10 cellular contexts compared by ENCODE assay signal in the genomic region with DNA sequence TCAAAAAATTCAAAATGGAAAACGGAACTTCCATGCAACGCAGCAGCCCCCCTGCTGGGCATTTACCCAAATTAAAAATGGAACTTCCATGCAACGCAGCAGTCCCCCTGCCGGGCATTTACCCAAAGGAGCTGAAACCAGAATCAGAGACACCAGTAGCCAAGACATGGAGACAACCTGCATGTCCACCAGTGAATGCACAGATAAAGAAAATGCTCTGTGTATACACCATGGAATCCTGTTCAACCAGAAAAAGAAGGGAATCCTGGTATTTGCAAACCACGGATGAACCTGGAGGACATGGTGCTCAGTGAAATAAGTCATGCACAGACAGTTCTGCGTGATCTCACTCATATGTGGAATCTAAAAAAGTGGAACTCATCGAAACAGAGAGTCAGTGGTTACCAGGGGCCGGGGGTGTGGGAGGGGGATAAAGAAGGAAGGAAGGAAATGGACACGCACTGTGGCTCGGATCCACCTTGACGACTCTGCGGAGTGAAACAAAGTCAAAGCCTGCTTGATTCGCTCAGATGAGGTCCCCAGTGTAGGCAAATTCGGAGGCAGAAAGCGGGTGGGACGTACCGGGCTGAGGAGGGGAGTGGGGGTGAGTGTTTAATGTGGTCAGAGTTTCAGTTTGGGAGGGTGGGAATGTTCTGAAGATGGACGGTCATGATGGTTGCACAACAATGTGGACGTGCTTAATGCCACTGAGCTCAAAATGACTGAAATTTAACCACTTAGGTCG. TPM values are rescaled to one million over a fixed set of nuclear protein-coding genes. Genes with fewer than 3 reads are reported as not detected.
DNase-seq lines count a peak whose midpoint lies in the region; ATAC-seq and TF ChIP-seq lines count a peak whose summit lies in the region.
"Had no signal": no experiment of that assay in that cellular context is flagged by ENCODE, and none has a peak within 500 bp of the region (broad histone marks: within the 10 kb centered on the region; RNA-seq: fewer than 3 reads in every experiment).

No MANE protein-coding gene starts in this region.

- H3K9me2 ChIP-seq in SU-DHL-6 (replicated peaks; ENCODE audit: insufficient read depth, low read length) = no peaks in the 10 kb centered on the region

- TF ChIP-seq EP300 in upper lobe of left lung (IDR thresholded peaks at IDR 0.05) = no peak

- H3K4me1 ChIP-seq in spleen = peaks cover 19 to 48% (median 29%) of the 10 kb centered on the region in 6 donors
- H3K4me1 ChIP-seq in upper lobe of left lung = peaks cover 0 to 21% (median 7%) of the 10 kb centered on the region in 4 donors
- H3K4me1 ChIP-seq in esophagus squamous epithelium = peaks cover 5 to 34% (median 12%) of the 10 kb centered on the region in 3 donors

- 50 to 55% (median 52%) methylated on average over 20 of the region's 20 CpGs for WGBS in spleen, 5 donors
- 57 to 74% methylated on average over 20 of the region's 20 CpGs for WGBS in upper lobe of left lung, 2 donors
- WGBS in esophagus squamous epithelium, 2 donors = 75 to 86% methylated on average over 18 to 20 of the region's 20 CpGs

- H3K36me3 ChIP-seq in SU-DHL-6 (ENCODE audit: low read length) = no peaks in the 10 kb centered on the region
- H3K36me3 ChIP-seq in spleen = no peaks in the 10 kb centered on the region
- no peaks in the 10 kb centered on the region for H3K36me3 ChIP-seq in upper lobe of left lung
- H3K36me3 ChIP-seq in esophagus squamous epithelium = no peaks in the 10 kb centered on the region

- H3F3A ChIP-seq in SU-DHL-6 (ENCODE audit: insufficient read depth) = peaks cover 23% of the 10 kb centered on the region

- no peaks in the 10 kb centered on the region for H4K20me1 ChIP-seq in SU-DHL-6 (ENCODE audit: low read depth, low read length)

- no peak overlapping the region for H2AFZ ChIP-seq in SU-DHL-6 (ENCODE audit: low read depth, low read length, severe bottlenecking)

- H3K27me3 Mint-ChIP-seq in activated T-cell treated with anti-CD3 and anti-CD28 coated beads, Interleukin-2, amount 50 U/mL, for 24 hours = peaks cover 46% of the 10 kb centered on the region
- H3K27me3 Mint-ChIP-seq in activated T-cell treated with anti-CD3 and anti-CD28 coated beads, Interleukin-2, amount 50 U/mL, for 4 hours (ENCODE audit: low read depth) = peaks cover 44% of the 10 kb centered on the region

- H3K4me3 ChIP-seq in SU-DHL-6 (ENCODE audit: insufficient read depth, low read length, poor library complexity, severe bottlenecking) (no peak overlapping the region), spleen (no peak overlapping the region), upper lobe of left lung (no peak overlapping the region), esophagus squamous epithelium (no peak overlapping the region)

- ATAC-seq in activated T-cell treated with anti-CD3 and anti-CD28 coated beads, Interleukin-2, amount 50 U/mL, for 4 hours = no peak
- ATAC-seq in HG02884 (IDR thresholded peaks at IDR 0.05; ENCODE audit: unreplicated experiment) = peak; percentile 63
- no peak for ATAC-seq in upper lobe of left lung (ENCODE audit: low FRiP score in 2 of 2)
- ATAC-seq: HepG2 had no signal

- H3K27me3 ChIP-seq in SU-DHL-6 (ENCODE audit: low read length) (no peaks in the 10 kb centered on the region), spleen (replicated peaks in 1 of 7) (peaks cover 0 to 39% (median 3%) of the 10 kb centered on the region in 7 donors), upper lobe of left lung (no peaks in the 10 kb centered on the region), esophagus squamous epithelium (peaks cover 0 to 49% (median 0%) of the 10 kb centered on the region in 4 donors)

- peak; percentile 35 for DNase-seq in activated T-cell treated with anti-CD3 and anti-CD28 coated beads, Interleukin-2, amount 50 U/mL, for 24 hours
- no peak for DNase-seq in activated T-cell treated with anti-CD3 and anti-CD28 coated beads, Interleukin-2, amount 50 U/mL, for 4 hours
- DNase-seq in spleen (peak; percentile 79), upper lobe of left lung (no peak), HCEC 1CT (no peak), esophagus squamous epithelium (lab: John Stamatoyannopoulos, UW) (no peak)
- DNase-seq: stimulated activated naive CD4-positive, alpha-beta T cell had no signal

- H3K9ac ChIP-seq in SU-DHL-6 (ENCODE audit: low read length) = no peak overlapping the region

- H3K79me2 ChIP-seq in SU-DHL-6 (ENCODE audit: insufficient read depth, low read length) = no peaks in the 10 kb centered on the region

- TF ChIP-seq POLR2A in spleen (IDR thresholded peaks at IDR 0.05) = no peak
- TF ChIP-seq POLR2A in upper lobe of left lung (IDR thresholded peaks at IDR 0.05) = no peak
- TF ChIP-seq POLR2A in esophagus squamous epithelium (IDR thresholded peaks at IDR 0.05) = no peak

- peak overlapping the region; percentile 35 for H3K4me2 ChIP-seq in SU-DHL-6 (ENCODE audit: low read depth, low read length, poor library complexity, severe bottlenecking)

- peak overlapping the region; percentile 43 for H3K27ac ChIP-seq in SU-DHL-6 (ENCODE audit: low read depth, low read length)
- no peak overlapping the region for H3K27ac ChIP-seq in spleen
- H3K27ac ChIP-seq in upper lobe of left lung = no peak overlapping the region
- no peak overlapping the region for H3K27ac ChIP-seq in esophagus squamous epithelium

- no peaks in the 10 kb centered on the region for H3K9me3 ChIP-seq in SU-DHL-6 (ENCODE audit: insufficient read depth, low read length)
- H3K9me3 ChIP-seq in spleen = no peaks in the 10 kb centered on the region
- H3K9me3 ChIP-seq in upper lobe of left lung = no peaks in the 10 kb centered on the region
- no peaks in the 10 kb centered on the region for H3K9me3 ChIP-seq in esophagus squamous epithelium

- H3K9me3 Mint-ChIP-seq in activated T-cell treated with anti-CD3 and anti-CD28 coated beads, Interleukin-2, amount 50 U/mL, for 24 hours = no peaks in the 10 kb centered on the region
- no peaks in the 10 kb centered on the region for H3K9me3 Mint-ChIP-seq in activated T-cell treated with anti-CD3 and anti-CD28 coated beads, Interleukin-2, amount 50 U/mL, for 4 hours

- peak overlapping the region; percentile 32 for H3K27ac Mint-ChIP-seq in activated T-cell treated with anti-CD3 and anti-CD28 coated beads, Interleukin-2, amount 50 U/mL, for 24 hours

- intact Hi-C loops in spleen (cut with DNase I; ENCODE audit: low total_unique reads) = no loop called here
- intact Hi-C loops in esophagus squamous epithelium (cut with DNase I) = no loop called here

- peaks cover 47% of the 10 kb centered on the region for H3K4me1 Mint-ChIP-seq in activated T-cell treated with anti-CD3 and anti-CD28 coated beads, Interleukin-2, amount 50 U/mL, for 24 hours (ENCODE audit: low read depth)
- peaks cover 11% of the 10 kb centered on the region for H3K4me1 Mint-ChIP-seq in activated T-cell treated with anti-CD3 and anti-CD28 coated beads, Interleukin-2, amount 50 U/mL, for 4 hours (ENCODE audit: low read depth)

- peaks cover 28% of the 10 kb centered on the region for H3K36me3 Mint-ChIP-seq in activated T-cell treated with anti-CD3 and anti-CD28 coated beads, Interleukin-2, amount 50 U/mL, for 24 hours (ENCODE audit: low read depth)
- H3K36me3 Mint-ChIP-seq in activated T-cell treated with anti-CD3 and anti-CD28 coated beads, Interleukin-2, amount 50 U/mL, for 4 hours (ENCODE audit: insufficient read depth) = peaks cover 4% of the 10 kb centered on the region

- H3K4me3 Mint-ChIP-seq in activated T-cell treated with anti-CD3 and anti-CD28 coated beads, Interleukin-2, amount 50 U/mL, for 24 hours = no peak overlapping the region
- no peak overlapping the region for H3K4me3 Mint-ChIP-seq in activated T-cell treated with anti-CD3 and anti-CD28 coated beads, Interleukin-2, amount 50 U/mL, for 4 hours

- TF ChIP-seq CTCF in SU-DHL-6 (IDR thresholded peaks at IDR 0.05; ENCODE audit: insufficient read depth, low read length, poor library complexity, severe bottlenecking) = no peak
- TF ChIP-seq CTCF in spleen (IDR thresholded peaks at IDR 0.05 in 8 of 11, conservative IDR thresholded peaks at IDR 0.05 in 3 of 11) = no peak
- TF ChIP-seq CTCF in upper lobe of left lung (IDR thresholded peaks at IDR 0.05) = no peak
- TF ChIP-seq CTCF in esophagus squamous epithelium (IDR thresholded peaks at IDR 0.05) = no peak

RNA-seq across cellular contexts. Expression of gene EXOC3, which starts 40.2 kb away (rescaled TPM):
- total RNA-seq in activated T-cell treated with anti-CD3 and anti-CD28 coated beads, Interleukin-2, amount 50 U/mL, for 4 hours = 10 to 100 TPM; 62.7 to 78.3 (median 67.2) TPM
- total RNA-seq in spleen = 10 to 100 TPM; 61.5 to 87.0 (median 77.5) TPM
- polyA plus RNA-seq in spleen = 10 to 100 TPM; 22.7 to 62.0 (median 57.8) TPM
- total RNA-seq in upper lobe of left lung = 100 to 1,000 TPM in 2 of 6 donors, 10 to 100 TPM in 4; 43.6 to 149 (median 64.5) TPM
- total RNA-seq in esophagus squamous epithelium = 10 to 100 TPM; 39.1 to 54.6 (median 42.8) TPM

Comparison
In these comparisons a context has a peak if more than half of its experiments do, and no peak if none do; other contexts are left out.
1. DNase-seq: peak in activated T-cell treated with anti-CD3 and anti-CD28 coated beads, Interleukin-2, amount 50 U/mL, for 24 hours (single experiment) and spleen (single experiment); none in activated T-cell treated with anti-CD3 and anti-CD28 coated beads, Interleukin-2, amount 50 U/mL, for 4 hours (single experiment), upper lobe of left lung (0 of 2), HCEC 1CT (single experiment) and esophagus squamous epithelium (single experiment).